Comparison of ENCODE assay signal across 12 cellular contexts in the genomic region with DNA sequence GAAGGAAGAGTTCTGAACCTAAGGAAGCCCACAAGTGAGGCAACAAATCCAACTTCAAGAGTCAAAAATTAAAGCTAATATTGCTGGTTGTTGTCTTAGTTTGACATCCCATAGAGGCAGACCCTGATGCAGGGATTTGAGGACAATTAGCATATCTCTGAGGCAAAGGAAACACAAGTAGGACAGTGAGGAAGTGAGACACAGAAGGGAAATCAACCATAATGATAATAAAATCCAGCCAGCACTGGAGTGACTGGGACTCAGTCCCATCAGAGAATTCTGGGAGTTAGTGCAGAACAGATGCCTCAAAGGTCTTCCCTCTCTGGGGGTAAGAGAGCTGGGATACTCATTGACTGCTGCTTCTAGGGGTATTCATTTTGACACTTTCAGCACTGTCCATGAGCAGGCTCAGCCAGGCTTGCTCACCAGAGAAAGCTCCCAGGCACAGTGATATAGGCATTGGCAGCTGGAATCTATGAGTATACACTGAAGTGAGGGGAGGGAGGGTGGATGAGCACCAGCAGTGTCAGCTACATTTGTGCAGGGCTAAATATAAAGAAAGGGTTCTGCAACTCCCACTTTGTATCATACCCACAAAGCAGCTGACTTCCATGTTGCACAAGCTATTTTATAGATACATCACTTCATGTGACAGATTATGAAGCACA. TPM values are rescaled to one million over a fixed set of nuclear protein-coding genes. Genes with fewer than 3 reads are reported as not detected.
"Had no signal": no experiment of that assay in that cellular context is flagged by ENCODE, and none has a peak within 500 bp of the region (broad histone marks: within the 10 kb centered on the region; RNA-seq: fewer than 3 reads in every experiment).

No MANE protein-coding gene starts in this region.

- H3K9me3 Mint-ChIP-seq: activated naive CD4-positive, alpha-beta T cell treated with anti-CD3 and anti-CD28 coated beads, Interleukin-2, amount 50 U/mL, for 24 hours; natural killer cell treated with Interleukin-12 subunit alpha and Interleukin-12 subunit beta and Interleukin-15 and Interleukin-18, amount 100 ng/mL, for 72 hours; stimulated activated naive CD8-positive, alpha-beta T cell treated with anti-CD3 and anti-CD28 coated beads, Interleukin-15, Interleukin-2, amounts not matched to agents 100 ng/mL and 50 ng/mL, for 24 hours had no signal

- H3K4me1 ChIP-seq: testis had no signal

- DNase-seq: activated CD4-positive, alpha-beta T cell treated with anti-CD3 and anti-CD28 coated beads for 48 hours; glutamatergic neuron; mammary epithelial cell; mucosa of descending colon; stimulated activated CD4-positive, alpha-beta T cell treated with anti-CD3 and anti-CD28 coated beads, Interleukin-4, amount 100 ng/mL, for 1 hour; stimulated activated CD8-positive, alpha-beta memory T cell treated with anti-CD3 and anti-CD28 coated beads, Interleukin-4, amount 100 ng/mL, for 48 hours; T1000; testis had no signal

- H3K27me3 Mint-ChIP-seq: activated naive CD4-positive, alpha-beta T cell treated with anti-CD3 and anti-CD28 coated beads, Interleukin-2, amount 50 U/mL, for 24 hours; natural killer cell treated with Interleukin-12 subunit alpha and Interleukin-12 subunit beta and Interleukin-15 and Interleukin-18, amount 100 ng/mL, for 72 hours; stimulated activated naive CD8-positive, alpha-beta T cell treated with anti-CD3 and anti-CD28 coated beads, Interleukin-15, Interleukin-2, amounts not matched to agents 100 ng/mL and 50 ng/mL, for 24 hours had no signal

- H3K27ac Mint-ChIP-seq: activated naive CD4-positive, alpha-beta T cell treated with anti-CD3 and anti-CD28 coated beads, Interleukin-2, amount 50 U/mL, for 24 hours; natural killer cell treated with Interleukin-12 subunit alpha and Interleukin-12 subunit beta and Interleukin-15 and Interleukin-18, amount 100 ng/mL, for 72 hours; stimulated activated naive CD8-positive, alpha-beta T cell treated with anti-CD3 and anti-CD28 coated beads, Interleukin-15, Interleukin-2, amounts not matched to agents 100 ng/mL and 50 ng/mL, for 24 hours had no signal

- H3K9me3 ChIP-seq: mucosa of descending colon, testis had no signal

- H3K27me3 ChIP-seq: testis had no signal

- ATAC-seq: mucosa of descending colon had no signal

- H3K27ac ChIP-seq: testis had no signal

- H3K4me3 Mint-ChIP-seq: activated naive CD4-positive, alpha-beta T cell treated with anti-CD3 and anti-CD28 coated beads, Interleukin-2, amount 50 U/mL, for 24 hours; brain; natural killer cell treated with Interleukin-12 subunit alpha and Interleukin-12 subunit beta and Interleukin-15 and Interleukin-18, amount 100 ng/mL, for 72 hours; stimulated activated naive CD8-positive, alpha-beta T cell treated with anti-CD3 and anti-CD28 coated beads, Interleukin-15, Interleukin-2, amounts not matched to agents 100 ng/mL and 50 ng/mL, for 24 hours had no signal

- H3K4me1 Mint-ChIP-seq: activated naive CD4-positive, alpha-beta T cell treated with anti-CD3 and anti-CD28 coated beads, Interleukin-2, amount 50 U/mL, for 24 hours had no signal

- H3K4me3 ChIP-seq: mucosa of descending colon, testis had no signal

- H3K36me3 Mint-ChIP-seq: activated naive CD4-positive, alpha-beta T cell treated with anti-CD3 and anti-CD28 coated beads, Interleukin-2, amount 50 U/mL, for 24 hours; natural killer cell treated with Interleukin-12 subunit alpha and Interleukin-12 subunit beta and Interleukin-15 and Interleukin-18, amount 100 ng/mL, for 72 hours had no signal

RNA-seq across cellular contexts. Expression of a gene that starts 43.4 kb away (rescaled TPM):
- total RNA-seq: natural killer cell treated with Interleukin-12 subunit alpha and Interleukin-12 subunit beta and Interleukin-15 and Interleukin-18, amount 100 ng/mL, for 72 hours had no signal
